ENCODE assay signal across 21 cellular contexts in the genomic region with DNA sequence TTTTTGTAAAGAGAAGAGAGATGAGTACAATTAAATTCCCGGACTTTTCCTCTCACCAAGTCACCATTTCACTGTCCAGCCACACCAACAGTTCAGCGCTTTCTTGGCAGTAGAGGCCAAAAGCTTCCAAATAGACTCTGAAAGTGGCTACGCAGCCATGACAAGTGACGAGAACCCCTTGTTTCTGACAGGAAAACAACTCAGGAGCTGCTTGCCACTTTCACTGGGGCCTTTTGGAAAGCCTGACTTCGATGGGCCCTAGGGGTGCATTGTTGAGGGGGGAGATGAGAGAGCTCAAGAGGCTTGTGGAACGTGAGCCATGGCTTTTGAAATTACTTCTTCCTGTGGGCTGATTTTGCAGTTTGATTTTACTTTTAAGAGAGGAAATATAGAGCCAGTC.
DNase-seq lines count a peak whose midpoint lies in the region; ATAC-seq and TF ChIP-seq lines count a peak whose summit lies in the region.
"Had no signal": no experiment of that assay in that cellular context is flagged by ENCODE, and none has a peak within 500 bp of the region (broad histone marks: within the 10 kb centered on the region; RNA-seq: fewer than 3 reads in every experiment).

No MANE protein-coding gene starts in this region.

- no peak overlapping the region for H3K18ac ChIP-seq in neuronal stem cell (ENCODE audit: low read length)

- H2BK5ac ChIP-seq in neuronal stem cell (ENCODE audit: low read length), result no peak overlapping the region

- H3K79me1 ChIP-seq in neuronal stem cell (ENCODE audit: low read depth, low read length), result no peaks in the 10 kb centered on the region

- no peak overlapping the region for H3K9ac ChIP-seq in OCI-LY3 (ENCODE audit: low read length)
- H3K9ac ChIP-seq in neuronal stem cell (ENCODE audit: low read depth, low read length, poor library complexity), result no peak overlapping the region

- no peak overlapping the region for H2BK12ac ChIP-seq in neuronal stem cell (ENCODE audit: low read length)

- no peak overlapping the region for H2BK120ac ChIP-seq in neuronal stem cell (ENCODE audit: low read depth, low read length)

- ATAC-seq in GM23338 (peak; percentile 59), HG02870 (IDR thresholded peaks at IDR 0.05; ENCODE audit: unreplicated experiment) (no peak), HG02885 (IDR thresholded peaks at IDR 0.05; ENCODE audit: poor library complexity, unreplicated experiment) (no peak), GM18861 (IDR thresholded peaks at IDR 0.05; ENCODE audit: unreplicated experiment) (no peak)

- H3K4me1 Mint-ChIP-seq in GM23338 (peaks cover 31% of the 10 kb centered on the region), glutamatergic neuron (ENCODE audit: low read depth, unreplicated experiment) (peaks cover 28% of the 10 kb centered on the region)
- H3K4me1 Mint-ChIP-seq: B cell had no signal

- H3K36me3 Mint-ChIP-seq in GM23338 (ENCODE audit: low read depth) (no peaks in the 10 kb centered on the region), glutamatergic neuron (ENCODE audit: unreplicated experiment) (no peaks in the 10 kb centered on the region)

- peaks cover 32% of the 10 kb centered on the region for H3K4me1 ChIP-seq in GM23338 (ENCODE audit: insufficient read depth)
- H3K4me1 ChIP-seq in OCI-LY3 (ENCODE audit: low read length), result no peaks in the 10 kb centered on the region
- H3K4me1 ChIP-seq in neuronal stem cell (ENCODE audit: control insufficient read depth in 2 of 2, insufficient read depth in 1 of 2, low read depth in 1 of 2, low read length in 2 of 2), result peaks cover 9% of the 10 kb centered on the region in 2 donors

- WGBS in neuronal stem cell (ENCODE audit: extremely low coverage in 2 of 2, insufficient read length in 2 of 2, insufficient replicate concordance in 1 of 2), 2 donors, result no CpG with 5 or more reads among the region's 6 CpGs

- peak overlapping the region; percentile 83 for H3K27ac Mint-ChIP-seq in GM23338
- peak overlapping the region; percentile 4 for H3K27ac Mint-ChIP-seq in glutamatergic neuron (ENCODE audit: unreplicated experiment)
- H3K27ac Mint-ChIP-seq: B cell had no signal

- H2AFZ ChIP-seq in GM23338 (peak overlapping the region; percentile 78), OCI-LY3 (ENCODE audit: low read depth, low read length) (0 out of 2 replicates have a peak overlapping the region, but pooled peaks have one; percentile 3), neuronal stem cell (ENCODE audit: low read length) (peak overlapping the region; percentile 37)

- peak overlapping the region; percentile 60 for H3K4me2 ChIP-seq in GM23338
- no peak overlapping the region for H3K4me2 ChIP-seq in OCI-LY3 (ENCODE audit: low read length)
- H3K4me2 ChIP-seq in neuronal stem cell (ENCODE audit: insufficient read depth, low read length, poor library complexity, severe bottlenecking), result no peak overlapping the region

- H3K9me3 ChIP-seq in OCI-LY3 (ENCODE audit: insufficient read depth, low read length), result no peaks in the 10 kb centered on the region
- H3K9me3 ChIP-seq in neuronal stem cell (replicated peaks in 1 of 2; ENCODE audit: control insufficient read depth in 2 of 2, insufficient read depth in 1 of 2, low read depth in 1 of 2, low read length in 2 of 2), result no peaks in the 10 kb centered on the region
- H3K9me3 ChIP-seq: MG63 had no signal

- H2BK15ac ChIP-seq in neuronal stem cell (ENCODE audit: low read length), result no peak overlapping the region

- TF ChIP-seq CTCF in GM23338 (conservative IDR thresholded peaks at IDR 0.05; ENCODE audit: low read depth in 2 of 2), result no peak
- no peak for TF ChIP-seq CTCF in OCI-LY3 (IDR thresholded peaks at IDR 0.05; ENCODE audit: low read depth, low read length)
- no peak for TF ChIP-seq CTCF in glutamatergic neuron (IDR thresholded peaks at IDR 0.05; ENCODE audit: partially characterized antibody, unreplicated experiment)

- no peaks in the 10 kb centered on the region for H3K9me3 Mint-ChIP-seq in GM23338
- H3K9me3 Mint-ChIP-seq in glutamatergic neuron (ENCODE audit: unreplicated experiment), result no peaks in the 10 kb centered on the region

- H3K27me3 Mint-ChIP-seq in GM23338 (ENCODE audit: insufficient read depth, low read depth, poor library complexity) (peaks cover 2% of the 10 kb centered on the region), glutamatergic neuron (ENCODE audit: unreplicated experiment) (peaks cover 2% of the 10 kb centered on the region)
- H3K27me3 Mint-ChIP-seq: B cell had no signal

- H4K20me1 ChIP-seq in GM23338 (replicated peaks; ENCODE audit: insufficient read depth) (no peaks in the 10 kb centered on the region), OCI-LY3 (ENCODE audit: insufficient read depth, low read length) (no peaks in the 10 kb centered on the region)

- H3K79me2 ChIP-seq in GM23338 (replicated peaks; ENCODE audit: insufficient read depth), result no peaks in the 10 kb centered on the region
- no peaks in the 10 kb centered on the region for H3K79me2 ChIP-seq in OCI-LY3 (ENCODE audit: low read length)

- H3K4me3 Mint-ChIP-seq in GM23338 (no peak overlapping the region), glutamatergic neuron (ENCODE audit: unreplicated experiment) (no peak overlapping the region)
- H3K4me3 Mint-ChIP-seq: B cell had no signal

- peak; percentile 34 for DNase-seq in GM23338 (ENCODE audit: low spot score)
- no peak for DNase-seq in glutamatergic neuron
- DNase-seq in neuronal stem cell (ENCODE audit: low spot score), result no peak
- DNase-seq: DMS 273 treated with DMSO at 0.1 percent for 48 hours; DND-41; GOT3; Karpas-422; MG63; NCI-H1092; NCI-H1436 treated with DMSO at 0.1 percent for 48 hours; NCI-H2029; NCI-H2171 treated with DMSO at 0.1 percent for 48 hours; NCI-H446 treated with DMSO at 0.1 percent for 48 hours; NK-92 treated with Interleukin-12 subunit alpha and Interleukin-12 subunit beta, amount 100 ng/mL, for 24 hours; RPMI8226; SIG-M5 had no signal

- H2AK5ac ChIP-seq in neuronal stem cell (ENCODE audit: low read depth, low read length), result no peak overlapping the region

- H3K9me2 ChIP-seq in GM23338 (ENCODE audit: insufficient read depth), result no peaks in the 10 kb centered on the region

- H3K27me3 ChIP-seq in GM23338 (ENCODE audit: insufficient read depth) (no peaks in the 10 kb centered on the region), OCI-LY3 (ENCODE audit: low read depth, low read length) (no peaks in the 10 kb centered on the region), neuronal stem cell (ENCODE audit: control insufficient read depth in 3 of 3, insufficient read depth in 3 of 3, low read depth in 1 of 3, low read length in 3 of 3) (no peaks in the 10 kb centered on the region)
- H3K27me3 ChIP-seq: MG63 had no signal

- no peaks in the 10 kb centered on the region for H3F3A ChIP-seq in GM23338 (replicated peaks; ENCODE audit: low read depth)

- no peak overlapping the region for H3K4ac ChIP-seq in neuronal stem cell (ENCODE audit: low read length)

- H3K36me3 ChIP-seq in GM23338 (ENCODE audit: insufficient read depth) (no peaks in the 10 kb centered on the region), OCI-LY3 (replicated peaks; ENCODE audit: low read depth, low read length) (no peaks in the 10 kb centered on the region), neuronal stem cell (replicated peaks in 1 of 2; ENCODE audit: control insufficient read depth in 2 of 2, insufficient read depth in 2 of 2, low read length in 2 of 2) (no peaks in the 10 kb centered on the region)
- H3K36me3 ChIP-seq: MG63 had no signal

- H3K14ac ChIP-seq in neuronal stem cell (ENCODE audit: low read length), result no peak overlapping the region

- no peak overlapping the region for H3K23ac ChIP-seq in neuronal stem cell (ENCODE audit: low read depth, low read length, poor library complexity)

- no peak overlapping the region for H4K91ac ChIP-seq in neuronal stem cell (ENCODE audit: low read depth, low read length, poor library complexity)

- no peak overlapping the region for H3K4me3 ChIP-seq in GM23338
- no peak overlapping the region for H3K4me3 ChIP-seq in OCI-LY3 (ENCODE audit: low read length)
- H3K4me3 ChIP-seq in neuronal stem cell (ENCODE audit: low read length in 2 of 2), result no peak overlapping the region
- H3K4me3 ChIP-seq: MG63 had no signal

- no peak overlapping the region for H4K8ac ChIP-seq in neuronal stem cell (ENCODE audit: low read depth, low read length)

- H3K27ac ChIP-seq in GM23338 (ENCODE audit: low read depth) (no peak overlapping the region), OCI-LY3 (ENCODE audit: low read length) (no peak overlapping the region), neuronal stem cell (replicated peaks; ENCODE audit: low read length) (no peak overlapping the region)

TF ChIP-seq in GM23338, 12 proteins besides CTCF, POLR2A, EP300 and RAD21 (continues in another document):
- TF ChIP-seq ZNF331 (CRISPR knock-in tag; IDR thresholded peaks at IDR 0.05; ENCODE audit: low read depth) (no peak), JUNB (IDR thresholded peaks at IDR 0.05; ENCODE audit: unreplicated experiment) (no peak), ZNF114 (CRISPR knock-in tag; IDR thresholded peaks at IDR 0.05) (no peak), EZH2 (IDR thresholded peaks at IDR 0.05; ENCODE audit: low read depth, unreplicated experiment) (no peak)
- TF ChIP-seq, protein P1, sequence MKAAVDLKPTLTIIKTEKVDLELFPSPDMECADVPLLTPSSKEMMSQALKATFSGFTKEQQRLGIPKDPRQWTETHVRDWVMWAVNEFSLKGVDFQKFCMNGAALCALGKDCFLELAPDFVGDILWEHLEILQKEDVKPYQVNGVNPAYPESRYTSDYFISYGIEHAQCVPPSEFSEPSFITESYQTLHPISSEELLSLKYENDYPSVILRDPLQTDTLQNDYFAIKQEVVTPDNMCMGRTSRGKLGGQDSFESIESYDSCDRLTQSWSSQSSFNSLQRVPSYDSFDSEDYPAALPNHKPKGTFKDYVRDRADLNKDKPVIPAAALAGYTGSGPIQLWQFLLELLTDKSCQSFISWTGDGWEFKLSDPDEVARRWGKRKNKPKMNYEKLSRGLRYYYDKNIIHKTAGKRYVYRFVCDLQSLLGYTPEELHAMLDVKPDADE (IDR thresholded peaks at IDR 0.05), result no peak

Comparison
In these comparisons a context has a peak if more than half of its experiments do, and no peak if none do; other contexts are left out.
1. H2AFZ ChIP-seq: peak in every context shown above with its lines; median percentile 78 in GM23338; 37 in neuronal stem cell; 3 in OCI-LY3.